ENCODE assay signal across 8 cellular contexts in the genomic region with DNA sequence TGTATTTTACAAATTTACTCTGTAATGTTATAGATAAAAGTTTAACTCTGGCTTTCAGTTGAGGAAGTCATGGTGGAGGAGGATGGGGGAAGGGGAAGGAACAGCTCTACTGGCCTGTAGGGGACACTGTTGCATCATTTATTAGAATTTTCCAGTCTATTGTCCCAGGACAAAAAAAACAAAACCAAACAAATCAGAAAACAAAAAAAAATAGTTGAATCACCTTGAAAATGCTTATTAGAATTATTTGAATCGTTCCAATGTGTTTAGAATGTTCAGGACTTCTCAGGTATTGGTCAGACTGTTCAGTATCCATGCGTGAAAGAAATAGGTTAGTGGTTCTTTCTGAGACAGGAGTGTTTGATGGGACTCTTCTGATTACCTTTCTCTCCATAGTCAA.
DNase-seq lines count a peak whose midpoint lies in the region; ATAC-seq and TF ChIP-seq lines count a peak whose summit lies in the region.

No MANE protein-coding gene starts in this region.

- ATAC-seq in HCT116 (peak; percentile 65; the same call in 1 of the 2 replicates), HG02970 (IDR thresholded peaks at IDR 0.05; ENCODE audit: low FRiP score, unreplicated experiment) (no peak)

- BruUV-seq in HCT116 (replicated peaks; lab: Mats Ljungman, UMichigan) = no TSS peak

- H2AFZ ChIP-seq in HCT116 (ENCODE audit: low read depth, low read length, poor library complexity, severe bottlenecking) = no peak overlapping the region
- H2AFZ ChIP-seq in SU-DHL-6 (ENCODE audit: low read depth, low read length, severe bottlenecking) = no peak overlapping the region

- no peak overlapping the region for H3K9ac ChIP-seq in HCT116 (ENCODE audit: low read length)
- H3K9ac ChIP-seq in SU-DHL-6 (ENCODE audit: low read length) = no peak overlapping the region

- WGBS in thyroid gland, 2 donors = 58 to 63% methylated on average over 2 of the region's 2 CpGs

- H3K79me2 ChIP-seq in HCT116 (ENCODE audit: insufficient read depth, low read length) (no peaks in the 10 kb centered on the region), SU-DHL-6 (ENCODE audit: insufficient read depth, low read length) (no peaks in the 10 kb centered on the region)

- H3K4me1 ChIP-seq in HCT116 (ENCODE audit: control insufficient read depth in 1 of 2, insufficient read depth in 2 of 2, low read length in 2 of 2) (no peaks in the 10 kb centered on the region), right atrium auricular region (no peaks in the 10 kb centered on the region), thyroid gland (no peaks in the 10 kb centered on the region)

- CTCF ChIA-PET in HCT116 (lab: Charles Lee) = no interaction called here

- POLR2A ChIA-PET in HCT116 (lab: Charles Lee) = no interaction called here

- H3K36me3 ChIP-seq in HCT116 (ENCODE audit: control insufficient read depth in 1 of 2, insufficient read depth in 2 of 2, low read length in 2 of 2) (no peaks in the 10 kb centered on the region), SU-DHL-6 (ENCODE audit: low read length) (no peaks in the 10 kb centered on the region), right atrium auricular region (no peaks in the 10 kb centered on the region), thyroid gland (no peaks in the 10 kb centered on the region)

- H3K27me3 ChIP-seq in HCT116 (ENCODE audit: insufficient read depth, low read length) (no peaks in the 10 kb centered on the region), SU-DHL-6 (ENCODE audit: low read length) (no peaks in the 10 kb centered on the region), right atrium auricular region (no peaks in the 10 kb centered on the region), thyroid gland (no peaks in the 10 kb centered on the region)

- H3K9me3 ChIP-seq in HCT116 (ENCODE audit: control insufficient read depth in 1 of 2, insufficient read depth in 1 of 2, low read depth in 1 of 2, low read length in 2 of 2) (no peaks in the 10 kb centered on the region), SU-DHL-6 (ENCODE audit: insufficient read depth, low read length) (no peaks in the 10 kb centered on the region), right atrium auricular region (no peaks in the 10 kb centered on the region), thyroid gland (no peaks in the 10 kb centered on the region)

- RAD21 ChIA-PET in HCT116 (lab: Charles Lee; ENCODE audit: low non-redundant PET in 1 of 2, low total read pairs in 2 of 2, uncharacterized antibody in 2 of 2, unreplicated experiment in 2 of 2) = interaction anchor here in 1 of 2 experiments (0.7 kb wide), 1 partner anchor 336 kb away, joined by 3 read pairs; no protein-coding TSS in a partner anchor

- H4K20me1 ChIP-seq in HCT116 (ENCODE audit: insufficient read depth) (no peaks in the 10 kb centered on the region), SU-DHL-6 (ENCODE audit: low read depth, low read length) (no peaks in the 10 kb centered on the region)

- H3K9me2 ChIP-seq in HCT116 (ENCODE audit: insufficient read depth) (no peaks in the 10 kb centered on the region), SU-DHL-6 (replicated peaks; ENCODE audit: insufficient read depth, low read length) (no peaks in the 10 kb centered on the region)

- TF ChIP-seq POLR2A in HCT116 (IDR thresholded peaks at IDR 0.05; ENCODE audit: borderline replicate concordance, extremely low read depth, insufficient read depth, insufficient read length) (no peak), thyroid gland (IDR thresholded peaks at IDR 0.05) (no peak)

- TF ChIP-seq RAD21 in HCT116 (IDR thresholded peaks at IDR 0.05; ENCODE audit: low read depth) = peak; percentile 68

- H3K27ac ChIP-seq in HCT116 (ENCODE audit: low read depth, low read length) (no peak overlapping the region), SU-DHL-6 (ENCODE audit: low read depth, low read length) (no peak overlapping the region), right atrium auricular region (no peak overlapping the region), thyroid gland (no peak overlapping the region)

- DNase-seq in Caki2 (ENCODE audit: low read depth) (peak; percentile 10), HCT116 (ENCODE audit: low read depth, low spot score) (peak; percentile 8), right atrium auricular region (ENCODE audit: low spot score) (no peak), thyroid gland (no peak), activated T-cell treated with anti-CD3 and anti-CD28 coated beads for 4 hours (no peak)
- DNase-seq in activated CD4-positive, alpha-beta T cell treated with anti-CD3 and anti-CD28 coated beads, Interleukin-2, amount 50 U/mL, for 48 hours = no peak

- TF ChIP-seq CTCF in HCT116 (IDR thresholded peaks at IDR 0.05 in 2 of 3, conservative IDR thresholded peaks at IDR 0.05 in 1 of 3; ENCODE audit: borderline replicate concordance in 1 of 3, insufficient read depth in 1 of 3, low read depth in 2 of 3, low read length in 2 of 3) (peak; percentile 36 to 86 (median 66); a peak in 5 of 6 replicates), SU-DHL-6 (IDR thresholded peaks at IDR 0.05; ENCODE audit: insufficient read depth, low read length, poor library complexity, severe bottlenecking) (peak; percentile 55), right atrium auricular region (IDR thresholded peaks at IDR 0.05) (peak; percentile 40 to 71), thyroid gland (IDR thresholded peaks at IDR 0.05) (peak; percentile 17 to 97 (median 66))

- in situ Hi-C loops in Caki2 (cut with HindIII; ENCODE audit: low pct_unique_long_range_greater_than_20kb, low sequenced_read_pairs) = no loop called here

- no peak overlapping the region for H3K4me3 ChIP-seq in HCT116 (replicated peaks in 1 of 2; ENCODE audit: low read depth in 1 of 2, low read length in 2 of 2)
- no peak overlapping the region for H3K4me3 ChIP-seq in SU-DHL-6 (ENCODE audit: insufficient read depth, low read length, poor library complexity, severe bottlenecking)
- H3K4me3 ChIP-seq in right atrium auricular region = no peak overlapping the region
- no peak overlapping the region for H3K4me3 ChIP-seq in thyroid gland (replicated peaks in 1 of 3)

- no peaks in the 10 kb centered on the region for H3F3A ChIP-seq in SU-DHL-6 (ENCODE audit: insufficient read depth)

- no peak overlapping the region for H3K4me2 ChIP-seq in HCT116 (ENCODE audit: low read length)
- H3K4me2 ChIP-seq in SU-DHL-6 (ENCODE audit: low read depth, low read length, poor library complexity, severe bottlenecking) = no peak overlapping the region

- intact Hi-C loops in HCT116 (cut with micrococcal nuclease) = loop anchor here (1.0 kb wide), 1 partner anchor 1312 kb away; no protein-coding TSS in a partner anchor
- intact Hi-C loops in thyroid gland (cut with DNase I) = no loop called here

TF ChIP-seq in HCT116, 20 proteins besides CTCF, POLR2A, EP300 and RAD21:
- TF ChIP-seq ATF3 (IDR thresholded peaks at IDR 0.05) (no peak), ZBTB33 (IDR thresholded peaks at IDR 0.05; ENCODE audit: extremely low read depth, insufficient replicate concordance, low read length) (no peak), CBX3 (IDR thresholded peaks at IDR 0.05; ENCODE audit: low read depth) (peak; percentile 59), POLR2AphosphoS5 (IDR thresholded peaks at IDR 0.05; ENCODE audit: low read depth, low read length) (no peak), SP1 (IDR thresholded peaks at IDR 0.05; ENCODE audit: low read depth) (no peak)
TF ChIP-seq in HCT116: peak in this region for 1.

Comparison
In these comparisons a context has a peak if more than half of its experiments do, and no peak if none do; other contexts are left out.
1. DNase-seq: peak in Caki2 (single experiment) and HCT116 (single experiment); none in right atrium auricular region (single experiment), thyroid gland (0 of 2), activated T-cell treated with anti-CD3 and anti-CD28 coated beads for 4 hours (single experiment) and activated CD4-positive, alpha-beta T cell treated with anti-CD3 and anti-CD28 coated beads, Interleukin-2, amount 50 U/mL, for 48 hours (0 of 2).
2. Peak in every context shown above with its lines, with median percentiles within 50 percentile points of each other: CTCF ChIP-seq.